12 cellular contexts compared by ENCODE assay signal in the genomic region with DNA sequence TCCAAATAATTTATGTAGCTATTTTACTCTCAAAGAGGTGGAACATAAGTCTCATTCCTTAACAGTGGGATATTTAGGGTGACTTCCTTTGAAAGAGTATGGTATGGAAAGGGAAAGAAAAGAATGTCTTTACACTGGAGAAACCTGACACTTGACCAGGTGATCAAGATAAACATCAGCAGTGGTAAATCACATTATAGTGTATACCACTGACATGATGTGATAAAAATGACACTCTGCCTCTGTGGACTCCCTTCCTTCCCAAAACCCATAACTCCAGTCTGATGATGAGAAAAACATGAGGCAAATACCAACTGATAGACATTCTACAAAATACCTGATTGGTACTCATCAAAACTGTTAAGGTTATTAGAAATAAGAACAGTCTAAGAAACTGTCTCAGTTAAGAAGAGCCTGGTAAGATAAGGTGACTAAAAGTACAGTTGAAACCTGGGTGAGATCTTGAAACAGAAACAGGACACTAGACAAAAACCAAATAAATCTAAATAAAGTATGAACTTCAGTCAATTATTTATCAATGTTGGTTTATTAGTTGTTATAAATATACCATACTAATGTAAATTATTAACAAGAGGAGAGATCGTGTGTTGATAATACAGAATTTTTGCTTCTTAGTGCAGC.
"Had no signal": no experiment of that assay in that cellular context is flagged by ENCODE, and none has a peak within 500 bp of the region (broad histone marks: within the 10 kb centered on the region; RNA-seq: fewer than 3 reads in every experiment).

No MANE protein-coding gene starts in this region.

- H3K27ac Mint-ChIP-seq: activated CD4-positive, alpha-beta memory T cell treated with anti-CD3 and anti-CD28 coated beads for 36 hours; activated naive CD8-positive, alpha-beta T cell treated with anti-CD3 and anti-CD28 coated beads, Interleukin-2, amount 10 ng/mL, durations not matched to agents 7 days and 5 days; activated T-cell treated with anti-CD3 and anti-CD28 coated beads, Interleukin-2, amount 50 U/mL, for 72 hours; endodermal cell; naive thymus-derived CD4-positive, alpha-beta T cell; stimulated activated naive CD8-positive, alpha-beta T cell treated with anti-CD3 and anti-CD28 coated beads, Interleukin-15, amount 100 ng/mL, for 72 hours had no signal

- H3K4me1 Mint-ChIP-seq: activated naive CD8-positive, alpha-beta T cell treated with anti-CD3 and anti-CD28 coated beads, Interleukin-2, amount 10 ng/mL, durations not matched to agents 7 days and 5 days; stimulated activated naive CD8-positive, alpha-beta T cell treated with anti-CD3 and anti-CD28 coated beads, Interleukin-15, amount 100 ng/mL, for 72 hours had no signal

- ATAC-seq: activated T-cell treated with anti-CD3 and anti-CD28 coated beads, Interleukin-2, amount 50 U/mL, for 72 hours; naive thymus-derived CD4-positive, alpha-beta T cell; stimulated activated naive CD8-positive, alpha-beta T cell treated with anti-CD3 and anti-CD28 coated beads, Interleukin-15, amount 100 ng/mL, for 72 hours; upper lobe of right lung had no signal

- H3K9me3 Mint-ChIP-seq: activated naive CD8-positive, alpha-beta T cell treated with anti-CD3 and anti-CD28 coated beads, Interleukin-2, amount 10 ng/mL, durations not matched to agents 7 days and 5 days had no signal

- H3K4me3 Mint-ChIP-seq: activated CD4-positive, alpha-beta memory T cell treated with anti-CD3 and anti-CD28 coated beads for 36 hours; activated naive CD8-positive, alpha-beta T cell treated with anti-CD3 and anti-CD28 coated beads, Interleukin-2, amount 10 ng/mL, durations not matched to agents 7 days and 5 days; activated T-cell treated with anti-CD3 and anti-CD28 coated beads, Interleukin-2, amount 50 U/mL, for 72 hours; endodermal cell; naive thymus-derived CD4-positive, alpha-beta T cell; stimulated activated naive CD8-positive, alpha-beta T cell treated with anti-CD3 and anti-CD28 coated beads, Interleukin-15, amount 100 ng/mL, for 72 hours had no signal

- DNase-seq: activated CD4-positive, alpha-beta memory T cell treated with anti-CD3 and anti-CD28 coated beads for 36 hours; activated naive CD8-positive, alpha-beta T cell treated with anti-CD3 and anti-CD28 coated beads, Interleukin-2, amount 10 ng/mL, durations not matched to agents 7 days and 5 days; activated T-cell treated with anti-CD3 and anti-CD28 coated beads, Interleukin-2, amount 50 U/mL, for 72 hours; anterior cingulate cortex; endodermal cell; hypothalamus; kidney glomerular epithelial cell; naive thymus-derived CD4-positive, alpha-beta T cell; stimulated activated CD4-positive, alpha-beta T cell treated with anti-CD3 and anti-CD28 coated beads, Interleukin-4, amount 100 ng/mL, for 4 hours; stimulated activated naive CD8-positive, alpha-beta T cell treated with anti-CD3 and anti-CD28 coated beads, Interleukin-15, amount 100 ng/mL, for 72 hours; testis; upper lobe of right lung had no signal

- H3K36me3 Mint-ChIP-seq: activated CD4-positive, alpha-beta memory T cell treated with anti-CD3 and anti-CD28 coated beads for 36 hours; activated naive CD8-positive, alpha-beta T cell treated with anti-CD3 and anti-CD28 coated beads, Interleukin-2, amount 10 ng/mL, durations not matched to agents 7 days and 5 days; naive thymus-derived CD4-positive, alpha-beta T cell had no signal

- H3K27me3 Mint-ChIP-seq: activated CD4-positive, alpha-beta memory T cell treated with anti-CD3 and anti-CD28 coated beads for 36 hours; activated naive CD8-positive, alpha-beta T cell treated with anti-CD3 and anti-CD28 coated beads, Interleukin-2, amount 10 ng/mL, durations not matched to agents 7 days and 5 days; naive thymus-derived CD4-positive, alpha-beta T cell; stimulated activated naive CD8-positive, alpha-beta T cell treated with anti-CD3 and anti-CD28 coated beads, Interleukin-15, amount 100 ng/mL, for 72 hours had no signal
